In genomic region chr19:11381535-11382369, GRCh38 we compare ENCODE assay signal across 1 cellular context.
TF ChIP-seq lines count a peak whose summit lies in the region.

No MANE protein-coding gene starts in this region.

TF ChIP-seq in HepG2, 621 proteins besides CTCF, POLR2A, EP300 and RAD21:
- TF ChIP-seq NFE2L1 (CRISPR knock-in tag; IDR thresholded peaks at IDR 0.05; ENCODE audit: borderline replicate concordance) (0 out of 2 replicates have a peak, but pooled peaks have one; percentile 58), ZBTB38 (CRISPR knock-in tag; IDR thresholded peaks at IDR 0.05) (peak; percentile 73), NFKB2 (CRISPR knock-in tag; IDR thresholded peaks at IDR 0.05; ENCODE audit: borderline replicate concordance) (0 out of 2 replicates have a peak, but pooled peaks have one; percentile 3), ZNF224 (CRISPR knock-in tag; IDR thresholded peaks at IDR 0.05) (0 out of 2 replicates have a peak, but pooled peaks have one; percentile 0), MEIS2 (CRISPR knock-in tag; IDR thresholded peaks at IDR 0.05) (no peak), ZNF513 (CRISPR knock-in tag; conservative IDR thresholded peaks at IDR 0.05) (0 out of 2 replicates have a peak, but pooled peaks have one; percentile 22), HNRNPL (IDR thresholded peaks at IDR 0.05; ENCODE audit: low read depth, low read length) (0 out of 2 replicates have a peak, but pooled peaks have one; percentile 31), KDM5A (IDR thresholded peaks at IDR 0.05; ENCODE audit: borderline replicate concordance, low read length) (no peak), ZNF256 (CRISPR knock-in tag; conservative IDR thresholded peaks at IDR 0.05) (peak; percentile 17; the same call in 1 of the 2 replicates), ZFP91 (CRISPR knock-in tag; IDR thresholded peaks at IDR 0.05; ENCODE audit: borderline replicate concordance) (peak; percentile 50; the same call in 1 of the 2 replicates), THYN1 (CRISPR knock-in tag; IDR thresholded peaks at IDR 0.05; ENCODE audit: borderline replicate concordance, low read depth) (no peak), TRIM22 (IDR thresholded peaks at IDR 0.05) (no peak), ZBTB7A (CRISPR knock-in tag; IDR thresholded peaks at IDR 0.05) (0 out of 2 replicates have a peak, but pooled peaks have one; percentile 36), NFIB (CRISPR knock-in tag; IDR thresholded peaks at IDR 0.05; ENCODE audit: borderline replicate concordance) (0 out of 2 replicates have a peak, but pooled peaks have one; percentile 37), MZF1 (CRISPR knock-in tag; IDR thresholded peaks at IDR 0.05; ENCODE audit: borderline replicate concordance) (0 out of 2 replicates have a peak, but pooled peaks have one; percentile 36), ZMYM4 (CRISPR knock-in tag; IDR thresholded peaks at IDR 0.05) (no peak), ZNF350 (CRISPR knock-in tag; IDR thresholded peaks at IDR 0.05; ENCODE audit: borderline replicate concordance, low read depth) (no peak)
- TF ChIP-seq, protein P1, sequence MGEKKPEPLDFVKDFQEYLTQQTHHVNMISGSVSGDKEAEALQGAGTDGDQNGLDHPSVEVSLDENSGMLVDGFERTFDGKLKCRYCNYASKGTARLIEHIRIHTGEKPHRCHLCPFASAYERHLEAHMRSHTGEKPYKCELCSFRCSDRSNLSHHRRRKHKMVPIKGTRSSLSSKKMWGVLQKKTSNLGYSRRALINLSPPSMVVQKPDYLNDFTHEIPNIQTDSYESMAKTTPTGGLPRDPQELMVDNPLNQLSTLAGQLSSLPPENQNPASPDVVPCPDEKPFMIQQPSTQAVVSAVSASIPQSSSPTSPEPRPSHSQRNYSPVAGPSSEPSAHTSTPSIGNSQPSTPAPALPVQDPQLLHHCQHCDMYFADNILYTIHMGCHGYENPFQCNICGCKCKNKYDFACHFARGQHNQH (CRISPR knock-in tag; IDR thresholded peaks at IDR 0.05) = no peak
- TF ChIP-seq, protein P2, sequence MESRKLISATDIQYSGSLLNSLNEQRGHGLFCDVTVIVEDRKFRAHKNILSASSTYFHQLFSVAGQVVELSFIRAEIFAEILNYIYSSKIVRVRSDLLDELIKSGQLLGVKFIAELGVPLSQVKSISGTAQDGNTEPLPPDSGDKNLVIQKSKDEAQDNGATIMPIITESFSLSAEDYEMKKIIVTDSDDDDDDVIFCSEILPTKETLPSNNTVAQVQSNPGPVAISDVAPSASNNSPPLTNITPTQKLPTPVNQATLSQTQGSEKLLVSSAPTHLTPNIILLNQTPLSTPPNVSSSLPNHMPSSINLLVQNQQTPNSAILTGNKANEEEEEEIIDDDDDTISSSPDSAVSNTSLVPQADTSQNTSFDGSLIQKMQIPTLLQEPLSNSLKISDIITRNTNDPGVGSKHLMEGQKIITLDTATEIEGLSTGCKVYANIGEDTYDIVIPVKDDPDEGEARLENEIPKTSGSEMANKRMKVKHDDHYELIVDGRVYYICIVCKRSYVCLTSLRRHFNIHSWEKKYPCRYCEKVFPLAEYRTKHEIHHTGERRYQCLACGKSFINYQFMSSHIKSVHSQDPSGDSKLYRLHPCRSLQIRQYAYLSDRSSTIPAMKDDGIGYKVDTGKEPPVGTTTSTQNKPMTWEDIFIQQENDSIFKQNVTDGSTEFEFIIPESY (CRISPR knock-in tag; IDR thresholded peaks at IDR 0.05) = peak; percentile 12; the same call in 1 of the 2 replicates
- TF ChIP-seq, protein P3, sequence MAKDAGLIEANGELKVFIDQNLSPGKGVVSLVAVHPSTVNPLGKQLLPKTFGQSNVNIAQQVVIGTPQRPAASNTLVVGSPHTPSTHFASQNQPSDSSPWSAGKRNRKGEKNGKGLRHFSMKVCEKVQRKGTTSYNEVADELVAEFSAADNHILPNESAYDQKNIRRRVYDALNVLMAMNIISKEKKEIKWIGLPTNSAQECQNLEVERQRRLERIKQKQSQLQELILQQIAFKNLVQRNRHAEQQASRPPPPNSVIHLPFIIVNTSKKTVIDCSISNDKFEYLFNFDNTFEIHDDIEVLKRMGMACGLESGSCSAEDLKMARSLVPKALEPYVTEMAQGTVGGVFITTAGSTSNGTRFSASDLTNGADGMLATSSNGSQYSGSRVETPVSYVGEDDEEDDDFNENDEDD (CRISPR knock-in tag; IDR thresholded peaks at IDR 0.05; ENCODE audit: borderline replicate concordance) = no peak
- TF ChIP-seq, protein P4, sequence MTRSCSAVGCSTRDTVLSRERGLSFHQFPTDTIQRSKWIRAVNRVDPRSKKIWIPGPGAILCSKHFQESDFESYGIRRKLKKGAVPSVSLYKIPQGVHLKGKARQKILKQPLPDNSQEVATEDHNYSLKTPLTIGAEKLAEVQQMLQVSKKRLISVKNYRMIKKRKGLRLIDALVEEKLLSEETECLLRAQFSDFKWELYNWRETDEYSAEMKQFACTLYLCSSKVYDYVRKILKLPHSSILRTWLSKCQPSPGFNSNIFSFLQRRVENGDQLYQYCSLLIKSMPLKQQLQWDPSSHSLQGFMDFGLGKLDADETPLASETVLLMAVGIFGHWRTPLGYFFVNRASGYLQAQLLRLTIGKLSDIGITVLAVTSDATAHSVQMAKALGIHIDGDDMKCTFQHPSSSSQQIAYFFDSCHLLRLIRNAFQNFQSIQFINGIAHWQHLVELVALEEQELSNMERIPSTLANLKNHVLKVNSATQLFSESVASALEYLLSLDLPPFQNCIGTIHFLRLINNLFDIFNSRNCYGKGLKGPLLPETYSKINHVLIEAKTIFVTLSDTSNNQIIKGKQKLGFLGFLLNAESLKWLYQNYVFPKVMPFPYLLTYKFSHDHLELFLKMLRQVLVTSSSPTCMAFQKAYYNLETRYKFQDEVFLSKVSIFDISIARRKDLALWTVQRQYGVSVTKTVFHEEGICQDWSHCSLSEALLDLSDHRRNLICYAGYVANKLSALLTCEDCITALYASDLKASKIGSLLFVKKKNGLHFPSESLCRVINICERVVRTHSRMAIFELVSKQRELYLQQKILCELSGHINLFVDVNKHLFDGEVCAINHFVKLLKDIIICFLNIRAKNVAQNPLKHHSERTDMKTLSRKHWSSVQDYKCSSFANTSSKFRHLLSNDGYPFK (CRISPR knock-in tag; IDR thresholded peaks at IDR 0.05; ENCODE audit: borderline replicate concordance) = 0 out of 2 replicates have a peak, but pooled peaks have one; percentile 8
